In the genomic region with DNA sequence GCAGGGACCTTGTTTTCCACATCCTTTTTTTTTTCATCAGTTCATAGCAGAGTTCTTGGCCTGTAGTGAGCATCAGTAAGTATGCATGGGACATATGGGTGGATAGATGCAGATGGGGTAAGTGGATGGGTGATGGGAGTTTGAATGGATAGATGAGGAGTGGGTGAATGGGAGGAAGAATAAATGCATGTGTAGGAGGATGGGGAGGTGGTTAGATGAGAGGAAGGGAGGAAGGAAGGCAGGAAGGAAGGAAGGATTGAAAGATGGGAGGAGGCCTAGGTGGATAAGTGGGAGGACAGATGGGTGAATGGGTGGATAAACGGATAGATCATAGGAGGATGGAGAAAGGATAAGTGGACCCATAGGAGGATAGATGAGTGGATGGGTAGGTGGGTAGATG, we compare ENCODE assay signal across 24 cellular contexts. TPM values are rescaled to one million over a fixed set of nuclear protein-coding genes. Genes with fewer than 3 reads are reported as not detected.
A peak's percentile ranks its signal among the peaks of the same experiment; 100 is the strongest.
DNase-seq lines count a peak whose midpoint lies in the region; TF ChIP-seq lines count a peak whose summit lies in the region.
"Had no signal": no experiment of that assay in that cellular context is flagged by ENCODE, and none has a peak within 500 bp of the region (broad histone marks: within the 10 kb centered on the region; RNA-seq: fewer than 3 reads in every experiment).

No MANE protein-coding gene starts in this region.

- CTCF ChIA-PET in HEK293 (lab: Yijun Ruan, JAX) = interaction anchor here (0.7 kb wide), 1 partner anchor 66 kb away, joined by 3 read pairs; no protein-coding TSS in a partner anchor

- POLR2A ChIA-PET in HEK293 (lab: Yijun Ruan, JAX) = no interaction called here

- H3K36me3 ChIP-seq in HEK293 (ENCODE audit: control insufficient read depth in 2 of 2, insufficient read depth in 1 of 2, low read length in 2 of 2) = no peaks in the 10 kb centered on the region
- no peaks in the 10 kb centered on the region for H3K36me3 ChIP-seq in osteoblast (ENCODE audit: insufficient read depth, low read length)
- no peaks in the 10 kb centered on the region for H3K36me3 ChIP-seq in testis (ENCODE audit: low read depth, missing control alignments)
- H3K36me3 ChIP-seq: BE2C, BLaER1 had no signal

- H2AFZ ChIP-seq in osteoblast (ENCODE audit: low read length) = no peak overlapping the region

- no peaks in the 10 kb centered on the region for H3K79me2 ChIP-seq in osteoblast (ENCODE audit: insufficient read depth, low read length)

- no peak overlapping the region for H3K27ac ChIP-seq in HEK293 (ENCODE audit: extremely low read depth, low read depth, low read length)
- H3K27ac ChIP-seq in osteoblast (ENCODE audit: low read depth, low read length) = no peak overlapping the region
- H3K27ac ChIP-seq in testis = no peak overlapping the region
- H3K27ac ChIP-seq: 22Rv1, A549, BLaER1 had no signal

- peaks cover 17% of the 10 kb centered on the region for H3K27me3 ChIP-seq in osteoblast (ENCODE audit: insufficient read depth, low read length)
- H3K27me3 ChIP-seq in testis = no peaks in the 10 kb centered on the region

- H4K20me1 ChIP-seq in osteoblast (ENCODE audit: insufficient read depth, low read length) = no peaks in the 10 kb centered on the region

- no peak overlapping the region for H3K4me3 ChIP-seq in HEK293 (ENCODE audit: low read depth, low read length)
- H3K4me3 ChIP-seq in osteoblast (ENCODE audit: insufficient read depth, low read length) = no peak overlapping the region
- no peak overlapping the region for H3K4me3 ChIP-seq in testis
- H3K4me3 ChIP-seq: A549, BLaER1 had no signal

- intact Hi-C loops in testis (cut with DNase I; ENCODE audit: low total_unique reads) = no loop called here

- H3K4me1 ChIP-seq in HEK293 (ENCODE audit: control insufficient read depth, insufficient read depth, low read length) = peaks cover 2% of the 10 kb centered on the region; the same call in 1 of the 2 replicates
- peaks cover 5% of the 10 kb centered on the region for H3K4me1 ChIP-seq in osteoblast (ENCODE audit: insufficient read depth, low read length)
- peaks cover 5% of the 10 kb centered on the region for H3K4me1 ChIP-seq in testis
- H3K4me1 ChIP-seq: BE2C had no signal

- H3K9me3 ChIP-seq in HEK293 (ENCODE audit: control insufficient read depth, insufficient read depth, low read depth, low read length) (no peaks in the 10 kb centered on the region), osteoblast (ENCODE audit: low read depth, low read length) (no peaks in the 10 kb centered on the region), testis (no peaks in the 10 kb centered on the region)
- H3K9me3 ChIP-seq: A549, BE2C, BLaER1 had no signal

- WGBS in testis, 2 donors = 93 to 96% methylated on average over 1 of the region's 1 CpG

- H3K4me2 ChIP-seq in osteoblast (ENCODE audit: insufficient read depth, low read length) = no peak overlapping the region
- H3K4me2 ChIP-seq: A549, BLaER1 had no signal

- TF ChIP-seq POLR2A in testis (IDR thresholded peaks at IDR 0.05) = no peak

- peak; percentile 14 for DNase-seq in islet precursor cell
- DNase-seq in osteoblast (ENCODE audit: insufficient read length, low spot score, missing footprints) = peak; percentile 45
- no peak for DNase-seq in AML-193 (lab: John Stamatoyannopoulos, UW)
- no peak for DNase-seq in testis
- DNase-seq: BE2C; C1 segment of cervical spinal cord; CD4-positive, alpha-beta memory T cell; CD4-positive, CD25-positive, alpha-beta regulatory T cell; CD8-positive, alpha-beta memory T cell; COR-L47; DMS 273 treated with DMSO at 0.1 percent for 48 hours; DMS153; DMS53; DMS79; DND-41; EL; GDM1 had no signal

- TF ChIP-seq CTCF in HEK293 (tag by site-specific recombination; IDR thresholded peaks at IDR 0.05) (no peak), osteoblast (IDR thresholded peaks at IDR 0.05; ENCODE audit: extremely low read depth, low read depth, low read length) (no peak), testis (IDR thresholded peaks at IDR 0.05) (no peak)

TF ChIP-seq in HEK293, 187 proteins besides CTCF, POLR2A, EP300 and RAD21 (continues in another document):
- TF ChIP-seq ZBTB1 (tag by site-specific recombination; IDR thresholded peaks at IDR 0.05) (no peak), ZNF112 (tag by site-specific recombination; IDR thresholded peaks at IDR 0.05) (no peak), ZNF558 (tag by site-specific recombination; IDR thresholded peaks at IDR 0.05) (no peak), KLF9 (tag by site-specific recombination; IDR thresholded peaks at IDR 0.05; ENCODE audit: low read depth) (no peak), ZNF248 (tag by site-specific recombination; IDR thresholded peaks at IDR 0.05) (no peak), EGR2 (tag by site-specific recombination; IDR thresholded peaks at IDR 0.05; ENCODE audit: low read depth) (peak; percentile 97), ZNF169 (tag by site-specific recombination; IDR thresholded peaks at IDR 0.05) (no peak), ZNF354C (tag by site-specific recombination; IDR thresholded peaks at IDR 0.05; ENCODE audit: borderline replicate concordance, low read depth) (no peak), ZNF473 (tag by site-specific recombination; IDR thresholded peaks at IDR 0.05) (no peak), ZNF549 (tag by site-specific recombination; IDR thresholded peaks at IDR 0.05) (no peak), ZNF792 (tag by site-specific recombination; IDR thresholded peaks at IDR 0.05) (no peak), ZBTB20 (tag by site-specific recombination; IDR thresholded peaks at IDR 0.05) (no peak), ZBTB8A (tag by site-specific recombination; IDR thresholded peaks at IDR 0.05) (no peak), ZNF776 (tag by site-specific recombination; IDR thresholded peaks at IDR 0.05; ENCODE audit: borderline replicate concordance) (peak; percentile 40; the same call in 1 of the 2 replicates)
- TF ChIP-seq, protein P1, sequence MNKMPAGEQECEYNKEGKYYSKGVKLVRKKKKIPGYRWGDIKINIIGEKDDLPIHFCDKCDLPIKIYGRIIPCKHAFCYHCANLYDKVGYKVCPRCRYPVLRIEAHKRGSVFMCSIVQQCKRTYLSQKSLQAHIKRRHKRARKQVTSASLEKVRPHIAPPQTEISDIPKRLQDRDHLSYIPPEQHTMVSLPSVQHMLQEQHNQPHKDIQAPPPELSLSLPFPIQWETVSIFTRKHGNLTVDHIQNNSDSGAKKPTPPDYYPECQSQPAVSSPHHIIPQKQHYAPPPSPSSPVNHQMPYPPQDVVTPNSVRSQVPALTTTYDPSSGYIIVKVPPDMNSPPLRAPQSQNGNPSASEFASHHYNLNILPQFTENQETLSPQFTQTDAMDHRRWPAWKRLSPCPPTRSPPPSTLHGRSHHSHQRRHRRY (tag by site-specific recombination; IDR thresholded peaks at IDR 0.05) = no peak
- TF ChIP-seq, protein P2, sequence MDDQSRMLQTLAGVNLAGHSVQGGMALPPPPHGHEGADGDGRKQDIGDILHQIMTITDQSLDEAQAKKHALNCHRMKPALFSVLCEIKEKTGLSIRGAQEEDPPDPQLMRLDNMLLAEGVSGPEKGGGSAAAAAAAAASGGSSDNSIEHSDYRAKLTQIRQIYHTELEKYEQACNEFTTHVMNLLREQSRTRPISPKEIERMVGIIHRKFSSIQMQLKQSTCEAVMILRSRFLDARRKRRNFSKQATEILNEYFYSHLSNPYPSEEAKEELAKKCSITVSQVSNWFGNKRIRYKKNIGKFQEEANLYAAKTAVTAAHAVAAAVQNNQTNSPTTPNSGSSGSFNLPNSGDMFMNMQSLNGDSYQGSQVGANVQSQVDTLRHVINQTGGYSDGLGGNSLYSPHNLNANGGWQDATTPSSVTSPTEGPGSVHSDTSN (CRISPR knock-in tag; IDR thresholded peaks at IDR 0.05) = no peak
- TF ChIP-seq, protein P3, sequence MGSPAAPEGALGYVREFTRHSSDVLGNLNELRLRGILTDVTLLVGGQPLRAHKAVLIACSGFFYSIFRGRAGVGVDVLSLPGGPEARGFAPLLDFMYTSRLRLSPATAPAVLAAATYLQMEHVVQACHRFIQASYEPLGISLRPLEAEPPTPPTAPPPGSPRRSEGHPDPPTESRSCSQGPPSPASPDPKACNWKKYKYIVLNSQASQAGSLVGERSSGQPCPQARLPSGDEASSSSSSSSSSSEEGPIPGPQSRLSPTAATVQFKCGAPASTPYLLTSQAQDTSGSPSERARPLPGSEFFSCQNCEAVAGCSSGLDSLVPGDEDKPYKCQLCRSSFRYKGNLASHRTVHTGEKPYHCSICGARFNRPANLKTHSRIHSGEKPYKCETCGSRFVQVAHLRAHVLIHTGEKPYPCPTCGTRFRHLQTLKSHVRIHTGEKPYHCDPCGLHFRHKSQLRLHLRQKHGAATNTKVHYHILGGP (tag by site-specific recombination; IDR thresholded peaks at IDR 0.05) = no peak
- TF ChIP-seq, protein P4, sequence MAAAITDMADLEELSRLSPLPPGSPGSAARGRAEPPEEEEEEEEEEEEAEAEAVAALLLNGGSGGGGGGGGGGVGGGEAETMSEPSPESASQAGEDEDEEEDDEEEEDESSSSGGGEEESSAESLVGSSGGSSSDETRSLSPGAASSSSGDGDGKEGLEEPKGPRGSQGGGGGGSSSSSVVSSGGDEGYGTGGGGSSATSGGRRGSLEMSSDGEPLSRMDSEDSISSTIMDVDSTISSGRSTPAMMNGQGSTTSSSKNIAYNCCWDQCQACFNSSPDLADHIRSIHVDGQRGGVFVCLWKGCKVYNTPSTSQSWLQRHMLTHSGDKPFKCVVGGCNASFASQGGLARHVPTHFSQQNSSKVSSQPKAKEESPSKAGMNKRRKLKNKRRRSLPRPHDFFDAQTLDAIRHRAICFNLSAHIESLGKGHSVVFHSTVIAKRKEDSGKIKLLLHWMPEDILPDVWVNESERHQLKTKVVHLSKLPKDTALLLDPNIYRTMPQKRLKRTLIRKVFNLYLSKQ (tag by site-specific recombination; IDR thresholded peaks at IDR 0.05; ENCODE audit: borderline replicate concordance) = no peak
- TF ChIP-seq, protein P5, sequence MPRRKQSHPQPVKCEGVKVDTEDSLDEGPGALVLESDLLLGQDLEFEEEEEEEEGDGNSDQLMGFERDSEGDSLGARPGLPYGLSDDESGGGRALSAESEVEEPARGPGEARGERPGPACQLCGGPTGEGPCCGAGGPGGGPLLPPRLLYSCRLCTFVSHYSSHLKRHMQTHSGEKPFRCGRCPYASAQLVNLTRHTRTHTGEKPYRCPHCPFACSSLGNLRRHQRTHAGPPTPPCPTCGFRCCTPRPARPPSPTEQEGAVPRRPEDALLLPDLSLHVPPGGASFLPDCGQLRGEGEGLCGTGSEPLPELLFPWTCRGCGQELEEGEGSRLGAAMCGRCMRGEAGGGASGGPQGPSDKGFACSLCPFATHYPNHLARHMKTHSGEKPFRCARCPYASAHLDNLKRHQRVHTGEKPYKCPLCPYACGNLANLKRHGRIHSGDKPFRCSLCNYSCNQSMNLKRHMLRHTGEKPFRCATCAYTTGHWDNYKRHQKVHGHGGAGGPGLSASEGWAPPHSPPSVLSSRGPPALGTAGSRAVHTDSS (tag by site-specific recombination; IDR thresholded peaks at IDR 0.05) = no peak

RNA-seq across cellular contexts. Expression of a gene that starts 3.9 kb away (rescaled TPM):
- 0.29 and 0.36 TPM in 2 replicates for total RNA-seq in osteoblast
- 1 to 10 TPM; 4.2 to 6.1 TPM for total RNA-seq in testis
- 18.0 TPM for polyA plus RNA-seq in testis (ENCODE audit: insufficient read depth, low read depth, low replicate concordance)
- total RNA-seq: CD4-positive, alpha-beta memory T cell; CD4-positive, CD25-positive, alpha-beta regulatory T cell; CD8-positive, alpha-beta memory T cell; Daoy; G401 had no signal

RNA-seq across cellular contexts. Expression of a gene that starts 56.7 kb away (rescaled TPM):
- total RNA-seq in osteoblast (0.72 and 1.8 TPM in 2 replicates), testis (10 to 100 TPM; 22.1 to 40.6 TPM)
- 23.8 TPM for polyA plus RNA-seq in testis (ENCODE audit: insufficient read depth, low read depth, low replicate concordance)
- total RNA-seq: A172; CD4-positive, alpha-beta memory T cell; CD4-positive, CD25-positive, alpha-beta regulatory T cell; CD8-positive, alpha-beta memory T cell; G401 had no signal
- polyA plus RNA-seq: CD4-positive, alpha-beta memory T cell; CD4-positive, CD25-positive, alpha-beta regulatory T cell; CD8-positive, alpha-beta memory T cell had no signal

Comparison
In these comparisons a context has a peak if more than half of its experiments do, and no peak if none do; other contexts are left out.
1. DNase-seq: peak in islet precursor cell (single experiment) and osteoblast (single experiment); none in AML-193 (0 of 2) and testis (single experiment).